In genomic region chr11:75577198-75577597, GRCh38 we compare ENCODE assay signal across 8 cellular contexts. TPM values are rescaled to one million over a fixed set of nuclear protein-coding genes. Genes with fewer than 3 reads are reported as not detected.
DNase-seq lines count a peak whose midpoint lies in the region; ATAC-seq and TF ChIP-seq lines count a peak whose summit lies in the region.

No MANE protein-coding gene starts in this region.

- no TSS peak for BruUV-seq in MCF 10A (replicated peaks; lab: Mats Ljungman, UMichigan)

- TF ChIP-seq CTCF in MCF 10A (IDR thresholded peaks at IDR 0.05; ENCODE audit: unreplicated experiment): peak; percentile 51
- TF ChIP-seq CTCF in breast epithelium (IDR thresholded peaks at IDR 0.05): no peak
- TF ChIP-seq CTCF in WI38 (IDR thresholded peaks at IDR 0.05; ENCODE audit: low read depth, low read length): peak; percentile 45
- peak; percentile 31 for TF ChIP-seq CTCF in colonic mucosa (IDR thresholded peaks at IDR 0.05)
- TF ChIP-seq CTCF in neural crest cell (conservative IDR thresholded peaks at IDR 0.05): peak; percentile 64

- H3K9me3 Mint-ChIP-seq in MCF 10A (ENCODE audit: unreplicated experiment) (no peaks in the 10 kb centered on the region), neural crest cell (no peaks in the 10 kb centered on the region)

- no peak overlapping the region for H3K9ac ChIP-seq in colonic mucosa (ENCODE audit: low read depth in 2 of 2, low read length in 2 of 2)

- no peaks in the 10 kb centered on the region for H3K27me3 ChIP-seq in breast epithelium
- no peaks in the 10 kb centered on the region for H3K27me3 ChIP-seq in colonic mucosa

- H3K9me3 ChIP-seq in breast epithelium (no peaks in the 10 kb centered on the region), colonic mucosa (no peaks in the 10 kb centered on the region)

- H3K27me3 Mint-ChIP-seq in MCF 10A (ENCODE audit: insufficient read depth, unreplicated experiment): peaks cover 12% of the 10 kb centered on the region
- peaks cover 3% of the 10 kb centered on the region for H3K27me3 Mint-ChIP-seq in neural crest cell (ENCODE audit: low read depth)

- H3K4me1 Mint-ChIP-seq in MCF 10A (ENCODE audit: insufficient read depth, unreplicated experiment): peaks cover 6% of the 10 kb centered on the region
- H3K4me1 Mint-ChIP-seq in neural crest cell: peaks cover 23% of the 10 kb centered on the region

- H3K4me1 ChIP-seq in breast epithelium (no peaks in the 10 kb centered on the region), colonic mucosa (peaks cover 3% of the 10 kb centered on the region)

- no peak overlapping the region for H3K4me3 Mint-ChIP-seq in MCF 10A (ENCODE audit: unreplicated experiment)
- peak overlapping the region; percentile 47 for H3K4me3 Mint-ChIP-seq in neural crest cell

- TF ChIP-seq POLR2A in breast epithelium (IDR thresholded peaks at IDR 0.05): no peak

- H3K27ac ChIP-seq in breast epithelium (peak overlapping the region in 1 of 2 donors; percentile 29), colonic mucosa (no peak overlapping the region)

- CTCF ChIA-PET in MCF 10A (lab: Yijun Ruan, JAX): interaction anchor here (0.6 to 2.1 kb wide), 18 partner anchors 8 to 1587 kb away, joined by 3 to 12 read pairs (median 4); no protein-coding TSS in a partner anchor

- no peak for ATAC-seq in HG03469 (IDR thresholded peaks at IDR 0.05; ENCODE audit: unreplicated experiment)
- ATAC-seq in HG02588 (IDR thresholded peaks at IDR 0.05; ENCODE audit: unreplicated experiment): no peak
- no peak for ATAC-seq in HG02970 (IDR thresholded peaks at IDR 0.05; ENCODE audit: low FRiP score, unreplicated experiment)

- peak; percentile 30 for DNase-seq in MCF 10A (ENCODE audit: unreplicated experiment)
- DNase-seq in breast epithelium (ENCODE audit: low spot score in 2 of 2): no peak
- peak; percentile 58 for DNase-seq in colonic mucosa
- DNase-seq in neural crest cell (ENCODE audit: low read depth, low spot score): peak; percentile 52

- H3K36me3 ChIP-seq in breast epithelium: no peaks in the 10 kb centered on the region
- no peaks in the 10 kb centered on the region for H3K36me3 ChIP-seq in colonic mucosa

- H3K27ac Mint-ChIP-seq in MCF 10A (ENCODE audit: low read depth, unreplicated experiment) (no peak overlapping the region), neural crest cell (ENCODE audit: unreplicated experiment) (no peak overlapping the region)

- peaks cover 6% of the 10 kb centered on the region for H3K36me3 Mint-ChIP-seq in MCF 10A (ENCODE audit: insufficient read depth, unreplicated experiment)
- peaks cover 5% of the 10 kb centered on the region for H3K36me3 Mint-ChIP-seq in neural crest cell (ENCODE audit: low read depth)

- intact Hi-C loops in MCF 10A (cut with micrococcal nuclease): loop anchor here (1.0 kb wide), 1 partner anchor 30 kb away; no protein-coding TSS in a partner anchor
- intact Hi-C loops in breast epithelium (cut with DNase I; ENCODE audit: low total_unique reads): loop anchor here (5.0 kb wide), 1 partner anchor 620 kb away; no protein-coding TSS in a partner anchor
- intact Hi-C loops in colonic mucosa (cut with DNase I): no loop called here

- POLR2A ChIA-PET in MCF 10A (lab: Yijun Ruan, JAX): interaction anchor here (4.4 kb wide), 1 partner anchor 12 kb away, joined by 28 read pairs; no protein-coding TSS in a partner anchor

- H3K4me3 ChIP-seq in breast epithelium (no peak overlapping the region), WI38 (ENCODE audit: low read depth, low read length) (no peak overlapping the region), colonic mucosa (no peak overlapping the region)

RNA-seq across cellular contexts. Expression of gene SERPINH1, which starts 15.1 kb away (rescaled TPM):
- total RNA-seq in MCF 10A (2022) (80.5 TPM in 2 replicates), breast epithelium (100 to 1,000 TPM; 168 to 264 (median 259) TPM), colonic mucosa (100 to 1,000 TPM in 1 of 2 donors, 10 to 100 TPM in 1; 66.3 to 136 TPM), neural crest cell (179 and 191 TPM in 2 replicates)

RNA-seq across cellular contexts. Expression of gene GDPD5, which starts 51.5 kb away (rescaled TPM):
- 5.6 and 5.7 TPM in 2 replicates for total RNA-seq in MCF 10A (2022)
- 10 to 100 TPM; 10.5 to 25.9 (median 14.8) TPM for total RNA-seq in breast epithelium
- total RNA-seq in colonic mucosa: 1 to 10 TPM; 2.6 to 4.1 TPM
- 13.3 and 15.4 TPM in 2 replicates for total RNA-seq in neural crest cell

Comparison
In these comparisons a context has a peak if more than half of its experiments do, and no peak if none do; other contexts are left out.
1. DNase-seq: peak in MCF 10A (single experiment), colonic mucosa (single experiment) and neural crest cell (single experiment); none in breast epithelium (0 of 2).
2. CTCF ChIP-seq: peak in MCF 10A (single experiment), WI38 (single experiment), colonic mucosa (single experiment) and neural crest cell (single experiment); none in breast epithelium (0 of 3).